Comparison of ENCODE assay signal across 14 cellular contexts in genomic region chr9:121182976-121183375, GRCh38. TPM values are rescaled to one million over a fixed set of nuclear protein-coding genes. Genes with fewer than 3 reads are reported as not detected.
A peak's percentile ranks its signal among the peaks of the same experiment; 100 is the strongest.
DNase-seq lines count a peak whose midpoint lies in the region; ATAC-seq and TF ChIP-seq lines count a peak whose summit lies in the region.
"Had no signal": no experiment of that assay in that cellular context is flagged by ENCODE, and none has a peak within 500 bp of the region (broad histone marks: within the 10 kb centered on the region; RNA-seq: fewer than 3 reads in every experiment).

No MANE protein-coding gene starts in this region.

- H2BK20ac ChIP-seq in IMR-90 (ENCODE audit: low read depth, low read length) = no peak overlapping the region

- H3K4me3 ChIP-seq in CD4-positive, alpha-beta memory T cell (ENCODE audit: low read length in 2 of 2) = no peak overlapping the region
- H3K4me3 ChIP-seq in IMR-90 (ENCODE audit: insufficient read depth, low read depth, low read length) = no peak overlapping the region
- H3K4me3 ChIP-seq: coronary artery, skin epidermis, transverse colon had no signal

- H3K9me3 ChIP-seq in CD4-positive, alpha-beta memory T cell (ENCODE audit: control insufficient read depth in 1 of 2, low read length in 2 of 2) = no peaks in the 10 kb centered on the region
- no peaks in the 10 kb centered on the region for H3K9me3 ChIP-seq in IMR-90 (ENCODE audit: control insufficient read depth, insufficient read depth, low read length)
- H3K9me3 ChIP-seq: transverse colon had no signal

- dilution Hi-C loops in IMR-90 (cut with HindIII; ENCODE audit: low sequenced_read_pairs, unreplicated experiment) = no loop called here

- no peak overlapping the region for H3K56ac ChIP-seq in IMR-90 (ENCODE audit: extremely low read depth, insufficient read depth, low read length)

- no peaks in the 10 kb centered on the region for H3K27me3 Mint-ChIP-seq in CD4-positive, alpha-beta memory T cell
- no peaks in the 10 kb centered on the region for H3K27me3 Mint-ChIP-seq in activated T-helper 17 cell treated with anti-CD3 and anti-CD28 coated beads, Interleukin-2, amount 50 U/mL, for 72 hours
- no peaks in the 10 kb centered on the region for H3K27me3 Mint-ChIP-seq in natural killer cell (ENCODE audit: low read depth in 2 of 2)

- H3K36me3 Mint-ChIP-seq in CD4-positive, alpha-beta memory T cell = peaks cover 24 to 76% of the 10 kb centered on the region in 2 donors
- H3K36me3 Mint-ChIP-seq in activated T-helper 17 cell treated with anti-CD3 and anti-CD28 coated beads, Interleukin-2, amount 50 U/mL, for 72 hours (ENCODE audit: low read depth) = peaks cover 98% of the 10 kb centered on the region
- peaks cover 7% of the 10 kb centered on the region for H3K36me3 Mint-ChIP-seq in natural killer cell

- H2BK5ac ChIP-seq in IMR-90 (ENCODE audit: low read depth, low read length, poor library complexity, severe bottlenecking) = peak overlapping the region; percentile 41

- intact Hi-C loops in CD4-positive, alpha-beta memory T cell (cut with micrococcal nuclease) = no loop called here
- intact Hi-C loops in IMR-90 (cut with micrococcal nuclease) (loop anchor here (2.0 kb wide), 1 partner anchor 16 kb away; no protein-coding TSS in a partner anchor), natural killer cell (cut with micrococcal nuclease) (no loop called here), head of caudate nucleus (cut with DNase I) (no loop called here)

- POLR2A ChIA-PET in CD4-positive, alpha-beta memory T cell (lab: Charles Lee; ENCODE audit: partially characterized antibody) = interaction anchor here (1.2 kb wide), 1 partner anchor 62 kb away, joined by 3 read pairs; no protein-coding TSS in a partner anchor
- POLR2A ChIA-PET in IMR-90 (lab: Charles Lee; ENCODE audit: unreplicated experiment) = no interaction called here

- H3K4me1 Mint-ChIP-seq in CD4-positive, alpha-beta memory T cell = peaks cover 38 to 55% (median 45%) of the 10 kb centered on the region in 4 donors
- H3K4me1 Mint-ChIP-seq in activated T-helper 17 cell treated with anti-CD3 and anti-CD28 coated beads, Interleukin-2, amount 50 U/mL, for 72 hours = peaks cover 25% of the 10 kb centered on the region
- peaks cover 61 to 79% of the 10 kb centered on the region in 2 donors for H3K4me1 Mint-ChIP-seq in natural killer cell

- peaks cover 42% of the 10 kb centered on the region for H3K4me1 ChIP-seq in CD4-positive, alpha-beta memory T cell (ENCODE audit: insufficient read depth, low read length)
- peaks cover 14% of the 10 kb centered on the region for H3K4me1 ChIP-seq in IMR-90 (ENCODE audit: control insufficient read depth, insufficient read depth, low read length)

- peak overlapping the region in 1 of 8 donors; percentile 12 for H3K4me3 Mint-ChIP-seq in CD4-positive, alpha-beta memory T cell
- H3K4me3 Mint-ChIP-seq in activated T-helper 17 cell treated with anti-CD3 and anti-CD28 coated beads, Interleukin-2, amount 50 U/mL, for 72 hours = no peak overlapping the region
- no peak overlapping the region for H3K4me3 Mint-ChIP-seq in natural killer cell

- TF ChIP-seq CTCF in IMR-90 (conservative IDR thresholded peaks at IDR 0.05; ENCODE audit: low read depth, low read length) = no peak
- TF ChIP-seq CTCF in natural killer cell (IDR thresholded peaks at IDR 0.05) = no peak

- peak overlapping the region; percentile 53 to 85 (median 77) for H3K27ac Mint-ChIP-seq in CD4-positive, alpha-beta memory T cell
- peak overlapping the region; percentile 88 for H3K27ac Mint-ChIP-seq in activated T-helper 17 cell treated with anti-CD3 and anti-CD28 coated beads, Interleukin-2, amount 50 U/mL, for 72 hours
- peak overlapping the region; percentile 73 to 88 for H3K27ac Mint-ChIP-seq in natural killer cell

- H2AK5ac ChIP-seq in IMR-90 (ENCODE audit: low read depth, low read length) = no peak overlapping the region

- H3K36me3 ChIP-seq in CD4-positive, alpha-beta memory T cell (ENCODE audit: insufficient read depth, low read length) = peaks cover 51% of the 10 kb centered on the region
- H3K36me3 ChIP-seq in IMR-90 (ENCODE audit: control insufficient read depth, insufficient read depth, low read length) = peaks cover 19% of the 10 kb centered on the region

- no peak for DNase-seq in CD4-positive, alpha-beta memory T cell
- no peak for DNase-seq in IMR-90
- no peak for DNase-seq in natural killer cell
- no peak for DNase-seq in NCI-H526 treated with DMSO at 0.1 percent for 48 hours (lab: John Stamatoyannopoulos, UW)
- DNase-seq in head of caudate nucleus = no peak
- no peak for DNase-seq in H4 (ENCODE audit: low spot score)
- DNase-seq: NCI-H1092 treated with DMSO at 0.1 percent for 48 hours, NCI-H446 treated with DMSO at 0.1 percent for 48 hours, SHP77, transverse colon had no signal

- no peak for ATAC-seq in IMR-90 (ENCODE audit: low read depth)
- no peak for ATAC-seq in activated T-helper 17 cell treated with anti-CD3 and anti-CD28 coated beads, Interleukin-2, amount 50 U/mL, for 72 hours (replicated peaks)
- ATAC-seq in natural killer cell = no peak
- no peak for ATAC-seq in HG02623 (IDR thresholded peaks at IDR 0.05; ENCODE audit: unreplicated experiment)

- no peak for TF ChIP-seq POLR2A in IMR-90 (IDR thresholded peaks at IDR 0.05; ENCODE audit: low read depth, low read length)

- no peak overlapping the region for H4K91ac ChIP-seq in IMR-90 (ENCODE audit: insufficient read depth, low read depth, low read length)

- no peak overlapping the region for H2AFZ ChIP-seq in IMR-90 (replicated peaks; ENCODE audit: low read length, poor library complexity)

- H2BK120ac ChIP-seq in IMR-90 (ENCODE audit: low read depth, low read length) = no peak overlapping the region

- in situ Hi-C loops in IMR-90 (cut with MboI; ENCODE audit: low sequenced_read_pairs) = no loop called here

- H3K27ac ChIP-seq in CD4-positive, alpha-beta memory T cell (ENCODE audit: low read depth, low read length) = no peak overlapping the region
- no peak overlapping the region for H3K27ac ChIP-seq in IMR-90 (ENCODE audit: insufficient read depth, low read length)
- H3K27ac ChIP-seq: coronary artery, skin epidermis, transverse colon had no signal

- no peaks in the 10 kb centered on the region for H3K9me3 Mint-ChIP-seq in CD4-positive, alpha-beta memory T cell
- no peaks in the 10 kb centered on the region for H3K9me3 Mint-ChIP-seq in activated T-helper 17 cell treated with anti-CD3 and anti-CD28 coated beads, Interleukin-2, amount 50 U/mL, for 72 hours
- no peaks in the 10 kb centered on the region for H3K9me3 Mint-ChIP-seq in natural killer cell

- H3K18ac ChIP-seq in IMR-90 (ENCODE audit: low read depth, low read length) = no peak overlapping the region

- BruUV-seq in IMR-90 (replicated peaks; lab: Mats Ljungman, UMichigan) = no TSS peak

- H3K14ac ChIP-seq in IMR-90 (replicated peaks; ENCODE audit: low read depth, low read length) = no peak overlapping the region

- no peak for TF ChIP-seq RAD21 in IMR-90 (IDR thresholded peaks at IDR 0.05; ENCODE audit: low read length)

- CTCF ChIA-PET in CD4-positive, alpha-beta memory T cell (lab: Charles Lee; ENCODE audit: partially characterized antibody) = no interaction called here
- CTCF ChIA-PET in IMR-90 (lab: Yijun Ruan, JAX) = no interaction called here

- H3K4ac ChIP-seq in IMR-90 (ENCODE audit: low read depth, low read length) = no peak overlapping the region

- no peak overlapping the region for H3K4me2 ChIP-seq in IMR-90 (ENCODE audit: low read depth, low read length)

- H4K8ac ChIP-seq in IMR-90 (ENCODE audit: low read depth in 2 of 2, low read length in 2 of 2) = no peak overlapping the region

- no peak overlapping the region for H2BK15ac ChIP-seq in IMR-90 (ENCODE audit: low read depth, low read length)

- no peak overlapping the region for H3K23ac ChIP-seq in IMR-90 (ENCODE audit: low read depth, low read length)

- H2AK9ac ChIP-seq in IMR-90 (replicated peaks; ENCODE audit: low read depth, low read length, poor library complexity) = no peak overlapping the region

- no peak overlapping the region for H4K5ac ChIP-seq in IMR-90 (ENCODE audit: low read depth, low read length)

- peaks cover 6% of the 10 kb centered on the region for H3K9me1 ChIP-seq in IMR-90 (ENCODE audit: insufficient read depth, low read length)

- peaks cover 33 to 74% of the 10 kb centered on the region in 2 experiments for H3K79me1 ChIP-seq in IMR-90 (ENCODE audit: low read depth in 1 of 2, low read length in 2 of 2)

- H4K20me1 ChIP-seq in IMR-90 (ENCODE audit: insufficient read depth, low read length) = peaks cover 53% of the 10 kb centered on the region

- H3K9ac ChIP-seq in IMR-90 (ENCODE audit: low read depth, low read length) = no peak overlapping the region

- no peaks in the 10 kb centered on the region for H3K27me3 ChIP-seq in CD4-positive, alpha-beta memory T cell (ENCODE audit: insufficient read depth, low read length)
- H3K27me3 ChIP-seq in IMR-90 (ENCODE audit: control insufficient read depth, insufficient read depth, low read length) = no peaks in the 10 kb centered on the region
- H3K27me3 ChIP-seq: transverse colon had no signal

TF ChIP-seq in IMR-90, 13 proteins besides CTCF, POLR2A, EP300 and RAD21 (continues in another document):
- TF ChIP-seq CEBPB (IDR thresholded peaks at IDR 0.05; ENCODE audit: low read depth, low read length) = no peak
- no peak for TF ChIP-seq MAZ (IDR thresholded peaks at IDR 0.05; ENCODE audit: borderline replicate concordance, low read depth, low read length)
- TF ChIP-seq MXI1 (IDR thresholded peaks at IDR 0.05; ENCODE audit: borderline replicate concordance, low read depth, low read length) = no peak
- no peak for TF ChIP-seq BHLHE40 (IDR thresholded peaks at IDR 0.05; ENCODE audit: low read depth, low read length)
- TF ChIP-seq, protein P1, sequence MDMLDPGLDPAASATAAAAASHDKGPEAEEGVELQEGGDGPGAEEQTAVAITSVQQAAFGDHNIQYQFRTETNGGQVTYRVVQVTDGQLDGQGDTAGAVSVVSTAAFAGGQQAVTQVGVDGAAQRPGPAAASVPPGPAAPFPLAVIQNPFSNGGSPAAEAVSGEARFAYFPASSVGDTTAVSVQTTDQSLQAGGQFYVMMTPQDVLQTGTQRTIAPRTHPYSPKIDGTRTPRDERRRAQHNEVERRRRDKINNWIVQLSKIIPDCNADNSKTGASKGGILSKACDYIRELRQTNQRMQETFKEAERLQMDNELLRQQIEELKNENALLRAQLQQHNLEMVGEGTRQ (IDR thresholded peaks at IDR 0.05; ENCODE audit: low read depth, low read length) = no peak
- TF ChIP-seq RCOR1 (IDR thresholded peaks at IDR 0.05; ENCODE audit: insufficient replicate concordance, low read length) = no peak
- no peak for TF ChIP-seq SMC3 (IDR thresholded peaks at IDR 0.05; ENCODE audit: low read depth, low read length)

RNA-seq across cellular contexts. Expression of gene RAB14, which starts 18.7 kb away (rescaled TPM):
- 10 to 100 TPM; 65.5 to 68.1 TPM for total RNA-seq in CD4-positive, alpha-beta memory T cell
- 10 to 100 TPM; 34.8 to 54.0 TPM for polyA plus RNA-seq in CD4-positive, alpha-beta memory T cell
- total RNA-seq in IMR-90 (2012; rRNA removed) (20.1 and 36.1 TPM in 2 replicates), natural killer cell (10 to 100 TPM; 46.2 to 67.6 (median 57.3) TPM)
- 22.8 and 29.3 TPM in 2 replicates for polyA plus RNA-seq in IMR-90 (2012; rRNA removed)
- 4.7 and 8.9 TPM in 2 replicates for polyA plus RNA-seq in IMR-90 (2012; cell fraction: cytosol; rRNA removed)
- 2.7 and 18.8 TPM in 2 replicates for polyA plus RNA-seq in IMR-90 (2012; cell fraction: nucleus; rRNA removed; ENCODE audit: low replicate concordance)
- 10 to 100 TPM; 45.4 to 66.4 TPM for total RNA-seq in activated T-helper 17 cell treated with anti-CD3 and anti-CD28 coated beads, Interleukin-2, amount 50 U/mL, for 72 hours
- 27.1 and 30.7 TPM in 2 replicates for total RNA-seq in H4 (2014; rRNA removed; shearing (Covaris generic))
